In genomic region chr5:14108170-14108996, GRCh38 we compare ENCODE assay signal across 1 cellular context.
TF ChIP-seq lines count a peak whose summit lies in the region.

No MANE protein-coding gene starts in this region.

TF ChIP-seq in GM12878, 131 proteins besides CTCF, POLR2A, EP300 and RAD21 (continued from another document and continues in another):
- TF ChIP-seq, protein P1, sequence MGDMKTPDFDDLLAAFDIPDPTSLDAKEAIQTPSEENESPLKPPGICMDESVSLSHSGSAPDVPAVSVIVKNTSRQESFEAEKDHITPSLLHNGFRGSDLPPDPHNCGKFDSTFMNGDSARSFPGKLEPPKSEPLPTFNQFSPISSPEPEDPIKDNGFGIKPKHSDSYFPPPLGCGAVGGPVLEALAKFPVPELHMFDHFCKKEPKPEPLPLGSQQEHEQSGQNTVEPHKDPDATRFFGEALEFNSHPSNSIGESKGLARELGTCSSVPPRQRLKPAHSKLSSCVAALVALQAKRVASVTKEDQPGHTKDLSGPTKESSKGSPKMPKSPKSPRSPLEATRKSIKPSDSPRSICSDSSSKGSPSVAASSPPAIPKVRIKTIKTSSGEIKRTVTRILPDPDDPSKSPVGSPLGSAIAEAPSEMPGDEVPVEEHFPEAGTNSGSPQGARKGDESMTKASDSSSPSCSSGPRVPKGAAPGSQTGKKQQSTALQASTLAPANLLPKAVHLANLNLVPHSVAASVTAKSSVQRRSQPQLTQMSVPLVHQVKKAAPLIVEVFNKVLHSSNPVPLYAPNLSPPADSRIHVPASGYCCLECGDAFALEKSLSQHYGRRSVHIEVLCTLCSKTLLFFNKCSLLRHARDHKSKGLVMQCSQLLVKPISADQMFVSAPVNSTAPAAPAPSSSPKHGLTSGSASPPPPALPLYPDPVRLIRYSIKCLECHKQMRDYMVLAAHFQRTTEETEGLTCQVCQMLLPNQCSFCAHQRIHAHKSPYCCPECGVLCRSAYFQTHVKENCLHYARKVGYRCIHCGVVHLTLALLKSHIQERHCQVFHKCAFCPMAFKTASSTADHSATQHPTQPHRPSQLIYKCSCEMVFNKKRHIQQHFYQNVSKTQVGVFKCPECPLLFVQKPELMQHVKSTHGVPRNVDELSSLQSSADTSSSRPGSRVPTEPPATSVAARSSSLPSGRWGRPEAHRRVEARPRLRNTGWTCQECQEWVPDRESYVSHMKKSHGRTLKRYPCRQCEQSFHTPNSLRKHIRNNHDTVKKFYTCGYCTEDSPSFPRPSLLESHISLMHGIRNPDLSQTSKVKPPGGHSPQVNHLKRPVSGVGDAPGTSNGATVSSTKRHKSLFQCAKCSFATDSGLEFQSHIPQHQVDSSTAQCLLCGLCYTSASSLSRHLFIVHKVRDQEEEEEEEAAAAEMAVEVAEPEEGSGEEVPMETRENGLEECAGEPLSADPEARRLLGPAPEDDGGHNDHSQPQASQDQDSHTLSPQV (IDR thresholded peaks at IDR 0.05), result peak; percentile 33; the same call in 1 of the 2 replicates
- TF ChIP-seq RELB (IDR thresholded peaks at IDR 0.05; ENCODE audit: low read depth), result no peak
- TF ChIP-seq, protein P2, sequence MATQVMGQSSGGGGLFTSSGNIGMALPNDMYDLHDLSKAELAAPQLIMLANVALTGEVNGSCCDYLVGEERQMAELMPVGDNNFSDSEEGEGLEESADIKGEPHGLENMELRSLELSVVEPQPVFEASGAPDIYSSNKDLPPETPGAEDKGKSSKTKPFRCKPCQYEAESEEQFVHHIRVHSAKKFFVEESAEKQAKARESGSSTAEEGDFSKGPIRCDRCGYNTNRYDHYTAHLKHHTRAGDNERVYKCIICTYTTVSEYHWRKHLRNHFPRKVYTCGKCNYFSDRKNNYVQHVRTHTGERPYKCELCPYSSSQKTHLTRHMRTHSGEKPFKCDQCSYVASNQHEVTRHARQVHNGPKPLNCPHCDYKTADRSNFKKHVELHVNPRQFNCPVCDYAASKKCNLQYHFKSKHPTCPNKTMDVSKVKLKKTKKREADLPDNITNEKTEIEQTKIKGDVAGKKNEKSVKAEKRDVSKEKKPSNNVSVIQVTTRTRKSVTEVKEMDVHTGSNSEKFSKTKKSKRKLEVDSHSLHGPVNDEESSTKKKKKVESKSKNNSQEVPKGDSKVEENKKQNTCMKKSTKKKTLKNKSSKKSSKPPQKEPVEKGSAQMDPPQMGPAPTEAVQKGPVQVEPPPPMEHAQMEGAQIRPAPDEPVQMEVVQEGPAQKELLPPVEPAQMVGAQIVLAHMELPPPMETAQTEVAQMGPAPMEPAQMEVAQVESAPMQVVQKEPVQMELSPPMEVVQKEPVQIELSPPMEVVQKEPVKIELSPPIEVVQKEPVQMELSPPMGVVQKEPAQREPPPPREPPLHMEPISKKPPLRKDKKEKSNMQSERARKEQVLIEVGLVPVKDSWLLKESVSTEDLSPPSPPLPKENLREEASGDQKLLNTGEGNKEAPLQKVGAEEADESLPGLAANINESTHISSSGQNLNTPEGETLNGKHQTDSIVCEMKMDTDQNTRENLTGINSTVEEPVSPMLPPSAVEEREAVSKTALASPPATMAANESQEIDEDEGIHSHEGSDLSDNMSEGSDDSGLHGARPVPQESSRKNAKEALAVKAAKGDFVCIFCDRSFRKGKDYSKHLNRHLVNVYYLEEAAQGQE (IDR thresholded peaks at IDR 0.05; ENCODE audit: low read depth, low read length), result no peak
- TF ChIP-seq SMC3 (IDR thresholded peaks at IDR 0.05; ENCODE audit: borderline replicate concordance, low read length), result peak; percentile 86
- TF ChIP-seq CEBPB (IDR thresholded peaks at IDR 0.05; ENCODE audit: borderline replicate concordance in 1 of 2, low read depth in 2 of 2, low read length in 2 of 2), result no peak
- TF ChIP-seq, protein P3, sequence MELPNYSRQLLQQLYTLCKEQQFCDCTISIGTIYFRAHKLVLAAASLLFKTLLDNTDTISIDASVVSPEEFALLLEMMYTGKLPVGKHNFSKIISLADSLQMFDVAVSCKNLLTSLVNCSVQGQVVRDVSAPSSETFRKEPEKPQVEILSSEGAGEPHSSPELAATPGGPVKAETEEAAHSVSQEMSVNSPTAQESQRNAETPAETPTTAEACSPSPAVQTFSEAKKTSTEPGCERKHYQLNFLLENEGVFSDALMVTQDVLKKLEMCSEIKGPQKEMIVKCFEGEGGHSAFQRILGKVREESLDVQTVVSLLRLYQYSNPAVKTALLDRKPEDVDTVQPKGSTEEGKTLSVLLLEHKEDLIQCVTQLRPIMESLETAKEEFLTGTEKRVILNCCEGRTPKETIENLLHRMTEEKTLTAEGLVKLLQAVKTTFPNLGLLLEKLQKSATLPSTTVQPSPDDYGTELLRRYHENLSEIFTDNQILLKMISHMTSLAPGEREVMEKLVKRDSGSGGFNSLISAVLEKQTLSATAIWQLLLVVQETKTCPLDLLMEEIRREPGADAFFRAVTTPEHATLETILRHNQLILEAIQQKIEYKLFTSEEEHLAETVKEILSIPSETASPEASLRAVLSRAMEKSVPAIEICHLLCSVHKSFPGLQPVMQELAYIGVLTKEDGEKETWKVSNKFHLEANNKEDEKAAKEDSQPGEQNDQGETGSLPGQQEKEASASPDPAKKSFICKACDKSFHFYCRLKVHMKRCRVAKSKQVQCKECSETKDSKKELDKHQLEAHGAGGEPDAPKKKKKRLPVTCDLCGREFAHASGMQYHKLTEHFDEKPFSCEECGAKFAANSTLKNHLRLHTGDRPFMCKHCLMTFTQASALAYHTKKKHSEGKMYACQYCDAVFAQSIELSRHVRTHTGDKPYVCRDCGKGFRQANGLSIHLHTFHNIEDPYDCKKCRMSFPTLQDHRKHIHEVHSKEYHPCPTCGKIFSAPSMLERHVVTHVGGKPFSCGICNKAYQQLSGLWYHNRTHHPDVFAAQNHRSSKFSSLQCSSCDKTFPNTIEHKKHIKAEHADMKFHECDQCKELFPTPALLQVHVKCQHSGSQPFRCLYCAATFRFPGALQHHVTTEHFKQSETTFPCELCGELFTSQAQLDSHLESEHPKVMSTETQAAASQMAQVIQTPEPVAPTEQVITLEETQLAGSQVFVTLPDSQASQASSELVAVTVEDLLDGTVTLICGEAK (IDR thresholded peaks at IDR 0.05; ENCODE audit: borderline replicate concordance), result 0 out of 2 replicates have a peak, but pooled peaks have one; percentile 27
- TF ChIP-seq POLR2AphosphoS5 (IDR thresholded peaks at IDR 0.05; ENCODE audit: low read length), result no peak
- TF ChIP-seq NR2C2 (IDR thresholded peaks at IDR 0.05; ENCODE audit: borderline replicate concordance, control insufficient read depth, insufficient read length, low read depth), result no peak
- TF ChIP-seq NFXL1 (IDR thresholded peaks at IDR 0.05; ENCODE audit: borderline replicate concordance), result no peak
- TF ChIP-seq IKZF1 (conservative IDR thresholded peaks at IDR 0.05), result no peak
- no peak for TF ChIP-seq NR2F1 (conservative IDR thresholded peaks at IDR 0.05)
- TF ChIP-seq CHD4 (IDR thresholded peaks at IDR 0.05), result no peak
- TF ChIP-seq, protein P4, sequence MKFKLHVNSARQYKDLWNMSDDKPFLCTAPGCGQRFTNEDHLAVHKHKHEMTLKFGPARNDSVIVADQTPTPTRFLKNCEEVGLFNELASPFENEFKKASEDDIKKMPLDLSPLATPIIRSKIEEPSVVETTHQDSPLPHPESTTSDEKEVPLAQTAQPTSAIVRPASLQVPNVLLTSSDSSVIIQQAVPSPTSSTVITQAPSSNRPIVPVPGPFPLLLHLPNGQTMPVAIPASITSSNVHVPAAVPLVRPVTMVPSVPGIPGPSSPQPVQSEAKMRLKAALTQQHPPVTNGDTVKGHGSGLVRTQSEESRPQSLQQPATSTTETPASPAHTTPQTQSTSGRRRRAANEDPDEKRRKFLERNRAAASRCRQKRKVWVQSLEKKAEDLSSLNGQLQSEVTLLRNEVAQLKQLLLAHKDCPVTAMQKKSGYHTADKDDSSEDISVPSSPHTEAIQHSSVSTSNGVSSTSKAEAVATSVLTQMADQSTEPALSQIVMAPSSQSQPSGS (IDR thresholded peaks at IDR 0.05; ENCODE audit: low read length), result no peak
- TF ChIP-seq NFYA (IDR thresholded peaks at IDR 0.05; ENCODE audit: borderline replicate concordance, low read depth, low read length), result no peak
- TF ChIP-seq CREM (IDR thresholded peaks at IDR 0.05; ENCODE audit: low read depth), result no peak
- no peak for TF ChIP-seq TAF1 (IDR thresholded peaks at IDR 0.05; ENCODE audit: borderline replicate concordance, low read depth, low read length)
- TF ChIP-seq PAX8 (IDR thresholded peaks at IDR 0.05), result no peak
- TF ChIP-seq, protein P5, sequence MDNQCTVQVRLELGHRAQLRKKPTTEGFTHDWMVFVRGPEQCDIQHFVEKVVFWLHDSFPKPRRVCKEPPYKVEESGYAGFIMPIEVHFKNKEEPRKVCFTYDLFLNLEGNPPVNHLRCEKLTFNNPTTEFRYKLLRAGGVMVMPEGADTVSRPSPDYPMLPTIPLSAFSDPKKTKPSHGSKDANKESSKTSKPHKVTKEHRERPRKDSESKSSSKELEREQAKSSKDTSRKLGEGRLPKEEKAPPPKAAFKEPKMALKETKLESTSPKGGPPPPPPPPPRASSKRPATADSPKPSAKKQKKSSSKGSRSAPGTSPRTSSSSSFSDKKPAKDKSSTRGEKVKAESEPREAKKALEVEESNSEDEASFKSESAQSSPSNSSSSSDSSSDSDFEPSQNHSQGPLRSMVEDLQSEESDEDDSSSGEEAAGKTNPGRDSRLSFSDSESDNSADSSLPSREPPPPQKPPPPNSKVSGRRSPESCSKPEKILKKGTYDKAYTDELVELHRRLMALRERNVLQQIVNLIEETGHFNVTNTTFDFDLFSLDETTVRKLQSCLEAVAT (IDR thresholded peaks at IDR 0.05), result 0 out of 2 replicates have a peak, but pooled peaks have one; percentile 6
- no peak for TF ChIP-seq E4F1 (IDR thresholded peaks at IDR 0.05; ENCODE audit: borderline replicate concordance, partially characterized antibody)
- no peak for TF ChIP-seq FOXK2 (IDR thresholded peaks at IDR 0.05)
- no peak for TF ChIP-seq TCF3 (IDR thresholded peaks at IDR 0.05; ENCODE audit: borderline replicate concordance, insufficient read depth, low read depth, low read length)
- no peak for TF ChIP-seq SREBF1 (IDR thresholded peaks at IDR 0.05; ENCODE audit: low read length)
- TF ChIP-seq KAT2A (conservative IDR thresholded peaks at IDR 0.05; ENCODE audit: control insufficient read depth, low read depth, low read length), result no peak
- TF ChIP-seq BCLAF1 (IDR thresholded peaks at IDR 0.05), result no peak
- TF ChIP-seq NRF1 (conservative IDR thresholded peaks at IDR 0.05; ENCODE audit: low read depth, low read length), result no peak
- TF ChIP-seq E2F4 (IDR thresholded peaks at IDR 0.05; ENCODE audit: low read depth, low read length), result no peak
- 0 out of 4 replicates have a peak, but pooled peaks of 1 of the 2 experiments have one; percentile 20 for TF ChIP-seq BHLHE40 (IDR thresholded peaks at IDR 0.05; ENCODE audit: borderline replicate concordance in 1 of 2, low read depth in 2 of 2, low read length in 1 of 2)
- TF ChIP-seq ATF7 (IDR thresholded peaks at IDR 0.05; ENCODE audit: low read depth), result no peak
- no peak for TF ChIP-seq ZNF24 (IDR thresholded peaks at IDR 0.05)
